Comparison of ENCODE assay signal across 8 cellular contexts in the genomic region with DNA sequence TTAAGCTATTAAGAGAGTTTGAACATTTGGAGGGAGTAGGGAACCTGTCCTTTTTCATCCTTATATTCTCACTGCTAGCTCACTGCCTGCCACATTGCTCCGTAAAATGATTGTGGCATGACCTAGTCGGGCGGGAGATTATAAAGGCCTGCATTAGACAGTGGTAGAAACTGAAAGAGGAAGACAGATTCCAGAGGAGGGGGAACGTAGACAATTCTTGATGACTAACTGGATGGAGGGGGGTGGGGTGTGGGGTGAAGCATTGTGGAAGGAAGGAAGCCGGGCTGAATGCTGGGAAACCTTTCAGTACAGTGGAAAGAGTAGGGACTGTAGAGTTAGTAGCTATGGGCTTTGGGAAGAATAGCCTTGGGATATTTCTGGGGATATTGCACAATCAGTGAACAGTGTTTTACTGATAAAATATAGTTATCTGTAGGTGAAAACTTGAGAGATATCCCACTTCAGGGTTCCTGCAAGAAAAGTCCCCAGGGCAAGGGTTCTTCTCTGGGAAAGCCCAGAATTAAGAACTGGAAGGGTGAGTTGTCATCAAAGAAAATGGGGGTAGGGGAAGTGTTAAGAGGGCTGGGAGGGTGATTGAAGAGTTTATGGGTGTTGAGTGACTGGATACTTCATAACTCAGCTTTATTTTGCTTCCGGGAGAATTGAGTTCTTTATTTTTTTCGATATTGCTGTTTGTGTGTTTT. TPM values are rescaled to one million over a fixed set of nuclear protein-coding genes. Genes with fewer than 3 reads are reported as not detected.
DNase-seq lines count a peak whose midpoint lies in the region; ATAC-seq and TF ChIP-seq lines count a peak whose summit lies in the region.

No MANE protein-coding gene starts in this region.

- in situ Hi-C loops in astrocyte of the cerebellum (cut with HindIII; ENCODE audit: low sequenced_read_pairs): no loop called here

- H3K9me3 ChIP-seq in hepatocyte (ENCODE audit: low read depth): no peaks in the 10 kb centered on the region

- no peak overlapping the region for H2AFZ ChIP-seq in hepatocyte

- H3K4me3 ChIP-seq in astrocyte of the cerebellum (ENCODE audit: low read depth, low read length): peak overlapping the region; percentile 56
- H3K4me3 ChIP-seq in hepatocyte: peak overlapping the region; percentile 94

- no peaks in the 10 kb centered on the region for H3K9me2 ChIP-seq in hepatocyte (replicated peaks; ENCODE audit: insufficient read depth)

- no peaks in the 10 kb centered on the region for H3K36me3 ChIP-seq in hepatocyte (replicated peaks; ENCODE audit: insufficient read depth, low read depth)

- peak overlapping the region; percentile 100 for H3K27ac ChIP-seq in hepatocyte

- TF ChIP-seq CTCF in astrocyte of the cerebellum (IDR thresholded peaks at IDR 0.05; ENCODE audit: low read depth, low read length, missing control alignments) (no peak), hepatocyte (IDR thresholded peaks at IDR 0.05; ENCODE audit: poor library complexity) (no peak)

- H3K4me2 ChIP-seq in hepatocyte: peak overlapping the region; percentile 98

- DNase-seq in HCEC 1CT (peak; percentile 87), SKM-1 (lab: John Stamatoyannopoulos, UW; ENCODE audit: unreplicated experiment) (peak; percentile 88), astrocyte of the cerebellum (ENCODE audit: low read depth) (peak; percentile 83), hepatocyte (ENCODE audit: low spot score) (peak; percentile 94), sciatic nerve (ENCODE audit: low spot score) (peak; percentile 78), NCI-H128 (lab: John Stamatoyannopoulos, UW; ENCODE audit: unreplicated experiment) (no peak), NCI-H2107 (lab: John Stamatoyannopoulos, UW) (no peak), DMS153 treated with DMSO at 0.1 percent for 48 hours (lab: John Stamatoyannopoulos, UW; ENCODE audit: unreplicated experiment) (no peak)

- peaks cover 67% of the 10 kb centered on the region for H3K79me2 ChIP-seq in hepatocyte

- no peaks in the 10 kb centered on the region for H3K27me3 ChIP-seq in hepatocyte

- ATAC-seq in sciatic nerve: peak; percentile 67

- intact Hi-C loops in sciatic nerve (cut with DNase I): no loop called here

- H4K20me1 ChIP-seq in hepatocyte (ENCODE audit: insufficient read depth, poor library complexity, severe bottlenecking): peaks cover 54% of the 10 kb centered on the region

- 27% methylated on average over 6 of the region's 7 CpGs for WGBS in hepatocyte (ENCODE audit: low lambda C conversion rate, missing lambda C conversion rate)

- H3K4me1 ChIP-seq in hepatocyte (ENCODE audit: insufficient read depth): peaks cover 24% of the 10 kb centered on the region

RNA-seq across cellular contexts. Expression of a gene that starts 2.1 kb away (rescaled TPM):
- 19.7 and 31.5 TPM in 2 replicates for total RNA-seq in hepatocyte
- 53.1 and 53.2 TPM in 2 replicates for polyA plus RNA-seq in hepatocyte
- total RNA-seq in sciatic nerve: 130 TPM

RNA-seq across cellular contexts. Expression of a gene that starts 13.9 kb away (rescaled TPM):
- 32.5 and 38.0 TPM in 2 replicates for total RNA-seq in hepatocyte
- 20.5 and 23.6 TPM in 2 replicates for polyA plus RNA-seq in hepatocyte
- total RNA-seq in sciatic nerve: 28.0 TPM

Comparison
In these comparisons a context has a peak if more than half of its experiments do, and no peak if none do; other contexts are left out.
1. DNase-seq: peak in HCEC 1CT (single experiment), SKM-1 (single experiment), astrocyte of the cerebellum (single experiment), hepatocyte (single experiment) and sciatic nerve (single experiment); none in NCI-H128 (single experiment), NCI-H2107 (single experiment) and DMS153 treated with DMSO at 0.1 percent for 48 hours (single experiment).